9 cellular contexts compared by ENCODE assay signal in the genomic region with DNA sequence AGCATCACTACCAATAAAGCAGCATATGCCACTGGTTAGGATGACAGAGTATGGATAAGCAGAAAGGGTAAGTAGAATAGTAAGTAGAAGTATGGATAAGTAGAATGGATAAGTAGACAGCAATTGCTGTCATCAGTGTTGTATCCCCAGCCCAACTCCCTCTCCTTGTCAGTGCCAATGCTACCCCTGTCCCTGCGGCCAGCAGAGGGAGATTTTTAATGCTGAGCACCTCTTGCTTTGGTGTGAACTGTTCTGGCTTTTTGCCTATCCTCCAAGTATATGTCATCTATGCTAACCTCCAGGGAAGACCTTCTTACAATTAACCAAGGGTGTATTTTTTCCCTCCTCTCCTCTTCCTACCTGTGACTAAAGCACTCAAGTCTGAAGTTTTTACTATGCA.
DNase-seq lines count a peak whose midpoint lies in the region; FAIRE-seq lines count a peak whose summit lies in the region.
"Had no signal": no experiment of that assay in that cellular context is flagged by ENCODE, and none has a peak within 500 bp of the region (broad histone marks: within the 10 kb centered on the region; RNA-seq: fewer than 3 reads in every experiment).

No MANE protein-coding gene starts in this region.

- DNase-seq in DMS153 treated with DMSO at 0.1 percent for 48 hours (lab: John Stamatoyannopoulos, UW; ENCODE audit: unreplicated experiment) = peak; percentile 22
- peak; percentile 16 for DNase-seq in HPDE6-E6E7 (ENCODE audit: extremely low spot score)
- peak; percentile 11 for DNase-seq in SKM-1 treated with dmso at 0.1 percent for 144 hours (lab: John Stamatoyannopoulos, UW; ENCODE audit: unreplicated experiment)
- peak; percentile 32 for DNase-seq in kidney glomerular epithelial cell (lab: John Stamatoyannopoulos, UW)
- no peak for DNase-seq in NOMO-1 (lab: John Stamatoyannopoulos, UW; ENCODE audit: unreplicated experiment in 2 of 2)
- no peak for DNase-seq in RCC 7860 (ENCODE audit: low spot score)
- DNase-seq in activated naive CD4-positive, alpha-beta T cell treated with anti-CD3 and anti-CD28 coated beads, Interleukin-2, amount 10 ng/mL, durations not matched to agents 7 days and 5 days = no peak
- no peak for DNase-seq in activated naive CD4-positive, alpha-beta T cell treated with Interleukin-2 at 50 U/mL for 16 hours

- CTCF ChIA-PET in activated naive CD4-positive, alpha-beta T cell treated with anti-CD3 and anti-CD28 coated beads, Interleukin-2, amount 10 ng/mL, durations not matched to agents 7 days and 5 days (lab: Charles Lee) = no interaction called here

- FAIRE-seq in RCC 7860 (lab: Jason Lieb, UNC) = no peak
- FAIRE-seq: endometrium had no signal

- no peak overlapping the region for H3K27ac Mint-ChIP-seq in activated naive CD4-positive, alpha-beta T cell treated with anti-CD3 and anti-CD28 coated beads, Interleukin-2, amount 10 ng/mL, durations not matched to agents 7 days and 5 days

- no peaks in the 10 kb centered on the region for H3K36me3 Mint-ChIP-seq in activated naive CD4-positive, alpha-beta T cell treated with anti-CD3 and anti-CD28 coated beads, Interleukin-2, amount 10 ng/mL, durations not matched to agents 7 days and 5 days

- H3K9me3 Mint-ChIP-seq in activated naive CD4-positive, alpha-beta T cell treated with anti-CD3 and anti-CD28 coated beads, Interleukin-2, amount 10 ng/mL, durations not matched to agents 7 days and 5 days = no peaks in the 10 kb centered on the region

- H3K27me3 Mint-ChIP-seq in activated naive CD4-positive, alpha-beta T cell treated with anti-CD3 and anti-CD28 coated beads, Interleukin-2, amount 10 ng/mL, durations not matched to agents 7 days and 5 days = no peaks in the 10 kb centered on the region

- no peaks in the 10 kb centered on the region for H3K4me1 Mint-ChIP-seq in activated naive CD4-positive, alpha-beta T cell treated with anti-CD3 and anti-CD28 coated beads, Interleukin-2, amount 10 ng/mL, durations not matched to agents 7 days and 5 days

- H3K4me3 Mint-ChIP-seq in activated naive CD4-positive, alpha-beta T cell treated with anti-CD3 and anti-CD28 coated beads, Interleukin-2, amount 10 ng/mL, durations not matched to agents 7 days and 5 days = no peak overlapping the region

Comparison
In these comparisons a context has a peak if more than half of its experiments do, and no peak if none do; other contexts are left out.
1. DNase-seq: peak in DMS153 treated with DMSO at 0.1 percent for 48 hours (single experiment), HPDE6-E6E7 (single experiment), SKM-1 treated with dmso at 0.1 percent for 144 hours (single experiment) and kidney glomerular epithelial cell (single experiment); none in NOMO-1 (0 of 2), RCC 7860 (single experiment), activated naive CD4-positive, alpha-beta T cell treated with anti-CD3 and anti-CD28 coated beads, Interleukin-2, amount 10 ng/mL, durations not matched to agents 7 days and 5 days (single experiment) and activated naive CD4-positive, alpha-beta T cell treated with Interleukin-2 at 50 U/mL for 16 hours (single experiment).